ENCODE assay signal across 8 cellular contexts in genomic region chr19:47035495-47036232, GRCh38. TPM values are rescaled to one million over a fixed set of nuclear protein-coding genes. Genes with fewer than 3 reads are reported as not detected.
A peak's percentile ranks its signal among the peaks of the same experiment; 100 is the strongest.
DNase-seq lines count a peak whose midpoint lies in the region; ATAC-seq, FAIRE-seq and TF ChIP-seq lines count a peak whose summit lies in the region.

No MANE protein-coding gene starts in this region.

- FAIRE-seq in urothelium cell line (lab: Jason Lieb, UNC) = no peak

- ATAC-seq in HG02678 (IDR thresholded peaks at IDR 0.05; ENCODE audit: unreplicated experiment) = peak; percentile 87

- peak overlapping the region; percentile 17 to 52 for H3K4me3 ChIP-seq in right atrium auricular region

- no peaks in the 10 kb centered on the region for H3K36me3 Mint-ChIP-seq in T-helper 1 cell treated with Interleukin-12 subunit alpha and Interleukin-12 subunit beta and Interleukin-4 antibody, amounts not matched to agents 30 μg/mL and 1 μg/mL, for 36 hours (ENCODE audit: low read depth)

- no peaks in the 10 kb centered on the region for H3K9me3 ChIP-seq in right atrium auricular region

- H3K4me1 ChIP-seq in right atrium auricular region = peaks cover 0 to 8% of the 10 kb centered on the region in 2 donors

- peak overlapping the region; percentile 16 for H3K27ac Mint-ChIP-seq in T-helper 1 cell treated with Interleukin-12 subunit alpha and Interleukin-12 subunit beta and Interleukin-4 antibody, amounts not matched to agents 30 μg/mL and 1 μg/mL, for 36 hours

- H3K27ac ChIP-seq in right atrium auricular region = no peak overlapping the region

- H3K4me3 Mint-ChIP-seq in T-helper 1 cell treated with Interleukin-12 subunit alpha and Interleukin-12 subunit beta and Interleukin-4 antibody, amounts not matched to agents 30 μg/mL and 1 μg/mL, for 36 hours = peak overlapping the region; percentile 87

- DNase-seq in GM10266 (ENCODE audit: extremely low spot score) (peak; percentile 97), NCI-H146 treated with DMSO at 0.1 percent for 48 hours (lab: John Stamatoyannopoulos, UW; ENCODE audit: unreplicated experiment) (peak; percentile 80), amygdala (lab: John Stamatoyannopoulos, UW) (peak; percentile 14 to 88 (median 62)), right atrium auricular region (ENCODE audit: low spot score) (peak; percentile 85), pulmonary artery endothelial cell (ENCODE audit: low read depth, low spot score) (peak; percentile 20), urothelium cell line (ENCODE audit: low spot score) (peak; percentile 96)

- no peaks in the 10 kb centered on the region for H3K36me3 ChIP-seq in right atrium auricular region

- peaks cover 13% of the 10 kb centered on the region for H3K4me1 Mint-ChIP-seq in T-helper 1 cell treated with Interleukin-12 subunit alpha and Interleukin-12 subunit beta and Interleukin-4 antibody, amounts not matched to agents 30 μg/mL and 1 μg/mL, for 36 hours (ENCODE audit: low read depth)

- H3K9me3 Mint-ChIP-seq in T-helper 1 cell treated with Interleukin-12 subunit alpha and Interleukin-12 subunit beta and Interleukin-4 antibody, amounts not matched to agents 30 μg/mL and 1 μg/mL, for 36 hours = no peaks in the 10 kb centered on the region

- H3K27me3 Mint-ChIP-seq in T-helper 1 cell treated with Interleukin-12 subunit alpha and Interleukin-12 subunit beta and Interleukin-4 antibody, amounts not matched to agents 30 μg/mL and 1 μg/mL, for 36 hours (ENCODE audit: low read depth) = peaks cover 25% of the 10 kb centered on the region

- H3K27me3 ChIP-seq in right atrium auricular region = no peaks in the 10 kb centered on the region

- TF ChIP-seq CTCF in GM10266 (IDR thresholded peaks at IDR 0.05; ENCODE audit: control insufficient read depth, insufficient read depth, low read depth, missing control alignments) (peak; percentile 97), right atrium auricular region (IDR thresholded peaks at IDR 0.05) (peak; percentile 96 to 99)

RNA-seq across cellular contexts. Expression of gene TMEM160, which starts 12.8 kb away (rescaled TPM):
- total RNA-seq in right atrium auricular region (10 to 100 TPM; 47.8 to 51.0 TPM), pulmonary artery endothelial cell (22.6 and 33.4 TPM in 2 replicates)

RNA-seq across cellular contexts. Expression of gene NPAS1, which starts 16.0 kb away (rescaled TPM):
- total RNA-seq in right atrium auricular region = under 1 TPM in 1 of 2 donors, not detected in 1; 0.39 TPM
- 0.20 TPM in 1 of 2 replicates, not detected in the other for total RNA-seq in pulmonary artery endothelial cell

Comparison
In these comparisons a context has a peak if more than half of its experiments do, and no peak if none do; other contexts are left out.
1. DNase-seq: peak in every context shown above with its lines; median percentile 97 in GM10266; 96 in urothelium cell line; 85 in right atrium auricular region; 80 in NCI-H146 treated with DMSO at 0.1 percent for 48 hours; 62 in amygdala; 20 in pulmonary artery endothelial cell.